ENCODE assay signal across 9 cellular contexts in the genomic region with DNA sequence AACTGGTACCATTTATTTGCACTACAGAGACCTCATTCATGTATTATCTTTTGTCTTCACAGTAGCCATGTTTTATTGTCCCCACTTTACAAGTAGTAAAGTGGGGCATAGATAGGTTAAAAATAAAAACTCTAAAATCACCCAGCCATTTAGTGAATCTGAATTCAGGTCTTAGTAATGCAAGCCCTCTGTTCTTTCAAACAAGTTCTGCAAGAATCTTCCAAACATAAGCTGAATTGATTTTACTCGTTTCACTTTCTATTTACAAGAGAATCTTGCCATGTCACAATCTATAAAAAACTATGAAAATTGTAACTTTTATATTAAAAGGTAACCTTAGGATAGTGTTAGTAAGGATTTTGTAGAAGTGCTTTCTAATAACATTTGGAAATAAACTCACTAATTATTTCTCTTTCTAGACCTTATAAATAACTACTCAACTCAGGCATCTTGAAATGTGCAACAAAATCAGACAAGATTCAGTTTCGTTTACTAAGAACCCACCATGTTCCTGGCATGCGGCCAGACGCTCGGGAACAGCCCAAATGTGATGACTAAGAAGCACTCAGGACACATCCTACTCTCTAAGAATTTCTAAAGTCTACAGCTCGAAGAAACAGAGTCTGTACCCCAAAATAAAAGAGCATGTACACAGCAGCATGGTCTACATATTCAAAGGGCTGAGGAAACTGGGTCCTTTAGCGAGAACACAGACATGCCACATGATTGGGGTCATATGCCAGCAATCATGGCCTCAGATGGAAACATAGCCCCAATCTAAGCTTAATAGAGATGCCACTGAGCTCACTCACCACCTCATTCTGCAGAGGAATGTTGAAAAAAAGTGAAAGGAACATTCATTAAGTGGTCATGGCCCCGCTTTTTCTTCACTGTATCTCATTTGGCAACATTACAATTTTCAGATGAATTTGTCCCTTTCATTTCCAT.
DNase-seq lines count a peak whose midpoint lies in the region; ATAC-seq and TF ChIP-seq lines count a peak whose summit lies in the region.
"Had no signal": no experiment of that assay in that cellular context is flagged by ENCODE, and none has a peak within 500 bp of the region (broad histone marks: within the 10 kb centered on the region; RNA-seq: fewer than 3 reads in every experiment).

No MANE protein-coding gene starts in this region.

- no peaks in the 10 kb centered on the region for H3K27me3 ChIP-seq in stomach

- no peaks in the 10 kb centered on the region for H3K36me3 ChIP-seq in mucosa of descending colon (ENCODE audit: low read depth)
- H3K36me3 ChIP-seq in stomach, result no peaks in the 10 kb centered on the region

- CTCF ChIA-PET in RWPE1 (lab: Yijun Ruan, JAX), result no interaction called here

- intact Hi-C loops in mucosa of descending colon (cut with DNase I, micrococcal nuclease) (no loop called here), stomach (cut with DNase I; ENCODE audit: low total_unique reads) (no loop called here)

- 37 to 63% (median 44%) methylated on average over 8 of the region's 8 CpGs for WGBS in stomach, 5 donors

- H3K4me1 ChIP-seq in mucosa of descending colon (ENCODE audit: low read depth) (no peaks in the 10 kb centered on the region), stomach (no peaks in the 10 kb centered on the region)

- DNase-seq in RWPE1 (ENCODE audit: low spot score) (peak; percentile 22), mucosa of descending colon (peak; percentile 66 to 79 (median 69)), stomach (peak; percentile 44), KG1 (lab: John Stamatoyannopoulos, UW) (no peak), NCI-H2196 (lab: John Stamatoyannopoulos, UW; ENCODE audit: unreplicated experiment) (no peak)
- DNase-seq in activated naive CD4-positive, alpha-beta T cell treated with anti-CD3 and anti-CD28 coated beads, Interleukin-2, amount 50 U/mL, for 16 hours, result peak; percentile 89

- ATAC-seq in GM18858 (IDR thresholded peaks at IDR 0.05; ENCODE audit: unreplicated experiment) (peak; percentile 92), HG02885 (IDR thresholded peaks at IDR 0.05; ENCODE audit: poor library complexity, unreplicated experiment) (peak; percentile 94), mucosa of descending colon (peak; percentile 45)

- H3K9me3 ChIP-seq in mucosa of descending colon, result no peaks in the 10 kb centered on the region
- no peaks in the 10 kb centered on the region for H3K9me3 ChIP-seq in stomach

- H3K27ac ChIP-seq in RWPE1, result no peak overlapping the region
- H3K27ac ChIP-seq in stomach, result peak overlapping the region in 2 of 5 donors; percentile 3 to 16
- H3K27ac ChIP-seq: VCaP had no signal

- TF ChIP-seq EP300 in stomach (IDR thresholded peaks at IDR 0.05), result no peak

- TF ChIP-seq POLR2A in stomach (IDR thresholded peaks at IDR 0.05), result no peak

- POLR2A ChIA-PET in RWPE1 (lab: Yijun Ruan, JAX; ENCODE audit: low non-redundant PET), result no interaction called here

- H3K4me3 ChIP-seq in mucosa of descending colon (no peak overlapping the region), stomach (no peak overlapping the region)

- TF ChIP-seq CTCF in RWPE1 (conservative IDR thresholded peaks at IDR 0.05; ENCODE audit: low read depth), result no peak
- TF ChIP-seq CTCF in mucosa of descending colon (IDR thresholded peaks at IDR 0.05), result no peak
- no peak for TF ChIP-seq CTCF in stomach (IDR thresholded peaks at IDR 0.05)

Comparison
In these comparisons a context has a peak if more than half of its experiments do, and no peak if none do; other contexts are left out.
1. DNase-seq: peak in RWPE1 (single experiment), activated naive CD4-positive, alpha-beta T cell treated with anti-CD3 and anti-CD28 coated beads, Interleukin-2, amount 50 U/mL, for 16 hours (single experiment), mucosa of descending colon (3 of 3) and stomach (single experiment); none in KG1 (single experiment) and NCI-H2196 (single experiment).
2. Peak in every context shown above with its lines, with median percentiles within 50 percentile points of each other: ATAC-seq.